Comparison of ENCODE assay signal across 1 cellular context in genomic region chr15:42490743-42491539, GRCh38.
TF ChIP-seq lines count a peak whose summit lies in the region.

Gene ZNF106, minus strand, starts transcription at chr15:42491141. Its CDS starts 18,852 bp downstream, at chr15:42472289.

TF ChIP-seq in K562, 482 proteins besides CTCF, POLR2A, EP300 and RAD21 (continued from another document and continues in another):
- TF ChIP-seq CUX1 (CRISPR knock-in tag; IDR thresholded peaks at IDR 0.05) (no peak), POLR2AphosphoS5 (IDR thresholded peaks at IDR 0.05; ENCODE audit: control insufficient read depth, insufficient read depth, low read depth, low read length) (peak; percentile 72), ZNF224 (CRISPR knock-in tag; IDR thresholded peaks at IDR 0.05) (no peak), RNF2 (IDR thresholded peaks at IDR 0.05) (peak; percentile 82), E2F6 (IDR thresholded peaks at IDR 0.05; ENCODE audit: borderline replicate concordance in 1 of 2, extremely low read depth in 1 of 2, insufficient read depth in 1 of 2, insufficient read length in 1 of 2, low read depth in 1 of 2, low read length in 1 of 2, poor library complexity in 1 of 2, severe bottlenecking in 1 of 2) (peak in 1 of 2 experiments; percentile 61), NFE2 (IDR thresholded peaks at IDR 0.05; ENCODE audit: low read depth) (no peak), ZBTB2 (IDR thresholded peaks at IDR 0.05) (no peak; the same call in 1 of the 2 replicates), ZNF639 (CRISPR knock-in tag; conservative IDR thresholded peaks at IDR 0.05 in 1 of 2, IDR thresholded peaks at IDR 0.05 in 1 of 2) (peak in 1 of 2 experiments; percentile 78; a peak in 2 of 4 replicates), NR1H2 (CRISPR knock-in tag; IDR thresholded peaks at IDR 0.05) (no peak), NBN (IDR thresholded peaks at IDR 0.05; ENCODE audit: low read depth) (peak; percentile 62), DMBX1 (CRISPR knock-in tag; IDR thresholded peaks at IDR 0.05; ENCODE audit: borderline replicate concordance) (peak; percentile 74), TAF1 (IDR thresholded peaks at IDR 0.05; ENCODE audit: control insufficient read depth, extremely low read depth, insufficient read depth, low read length, severe bottlenecking) (peak; percentile 94), SIN3B (IDR thresholded peaks at IDR 0.05; ENCODE audit: low read depth) (peak; percentile 57), POLR2H (tag; IDR thresholded peaks at IDR 0.05; ENCODE audit: low read depth) (peak; percentile 71), ZNF197 (CRISPR knock-in tag; IDR thresholded peaks at IDR 0.05; ENCODE audit: low read depth) (no peak), MYNN (IDR thresholded peaks at IDR 0.05) (0 out of 2 replicates have a peak, but pooled peaks have one; percentile 22), MYNN (CRISPR knock-in tag; IDR thresholded peaks at IDR 0.05) (no peak), MGA (IDR thresholded peaks at IDR 0.05) (0 out of 2 replicates have a peak, but pooled peaks have one; percentile 39), MLLT1 (IDR thresholded peaks at IDR 0.05) (peak in 1 of 2 experiments; percentile 28; a peak in 1 of 4 replicates), ZFP1 (CRISPR knock-in tag; IDR thresholded peaks at IDR 0.05) (no peak), CREB3 (tag; conservative IDR thresholded peaks at IDR 0.05; ENCODE audit: low read depth) (peak; percentile 56; the same call in 1 of the 2 replicates), TBP (optimal IDR thresholded peaks at IDR 0.05; ENCODE audit: low read depth, low read length) (peak; percentile 88), CBX8 (IDR thresholded peaks at IDR 0.05; ENCODE audit: borderline replicate concordance, extremely low read depth, low read depth, low read length, poor library complexity, severe bottlenecking) (no peak), CXXC5 (CRISPR knock-in tag; IDR thresholded peaks at IDR 0.05) (peak; percentile 99), ZNF780A (CRISPR knock-in tag; IDR thresholded peaks at IDR 0.05) (no peak), TCF7 (IDR thresholded peaks at IDR 0.05; ENCODE audit: borderline replicate concordance) (0 out of 2 replicates have a peak, but pooled peaks have one; percentile 43), SIX5 (IDR thresholded peaks at IDR 0.05; ENCODE audit: borderline replicate concordance in 1 of 2, insufficient read depth in 1 of 2, low read depth in 1 of 2, low read length in 2 of 2) (0 out of 4 replicates have a peak, but pooled peaks of 1 of the 2 experiments have one; percentile 21), SRSF9 (IDR thresholded peaks at IDR 0.05; ENCODE audit: borderline replicate concordance, low read depth, low read length) (no peak), E2F5 (CRISPR knock-in tag; IDR thresholded peaks at IDR 0.05) (no peak), CBFA2T3 (IDR thresholded peaks at IDR 0.05) (no peak), PRMT5 (CRISPR knock-in tag; IDR thresholded peaks at IDR 0.05) (no peak), LEF1 (IDR thresholded peaks at IDR 0.05) (no peak)
